In the genomic region with DNA sequence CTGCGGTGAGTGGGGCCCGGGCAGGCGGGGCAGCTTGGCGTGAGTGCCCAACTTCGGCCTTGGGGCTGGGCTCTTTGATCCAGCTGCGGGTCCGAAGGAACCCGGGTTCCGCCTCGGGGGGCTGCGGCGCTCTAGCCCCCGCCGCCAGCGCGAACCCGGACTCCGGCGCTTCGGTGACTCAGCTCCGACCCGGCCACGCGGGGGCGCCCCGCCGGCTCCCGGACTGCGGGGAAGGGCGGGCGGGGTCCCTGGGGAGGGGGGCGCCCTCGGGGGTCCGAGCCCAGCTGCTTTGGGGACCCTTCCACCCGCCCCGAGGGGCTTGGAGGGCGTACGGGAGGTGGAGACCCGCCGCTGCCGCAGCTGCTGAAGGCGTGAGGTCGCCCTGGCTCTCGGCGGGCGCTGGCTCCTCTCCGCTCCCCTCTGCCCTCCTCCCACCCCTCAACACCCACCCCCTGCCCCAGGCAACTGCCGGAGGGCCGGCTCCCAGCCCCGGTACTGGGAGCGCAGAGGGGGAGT, we compare ENCODE assay signal across 8 cellular contexts. TPM values are rescaled to one million over a fixed set of nuclear protein-coding genes. Genes with fewer than 3 reads are reported as not detected.
A peak's percentile ranks its signal among the peaks of the same experiment; 100 is the strongest.
DNase-seq lines count a peak whose midpoint lies in the region; ATAC-seq and TF ChIP-seq lines count a peak whose summit lies in the region.

No MANE protein-coding gene starts in this region.

- H3K4me2 ChIP-seq in Loucy (ENCODE audit: low read depth, low read length, poor library complexity, severe bottlenecking) (peak overlapping the region; percentile 89), fibroblast of lung (ENCODE audit: extremely low read depth, insufficient read depth, low read length) (peak overlapping the region; percentile 83), neural cell (ENCODE audit: low read length) (no peak overlapping the region)

- no peaks in the 10 kb centered on the region for H3K9me2 ChIP-seq in Loucy (replicated peaks; ENCODE audit: low read depth, low read length)
- H3K9me2 ChIP-seq in neural cell (ENCODE audit: insufficient read depth, low read length), result no peaks in the 10 kb centered on the region

- peak; percentile 22 for DNase-seq in activated T-cell treated with anti-CD3 and anti-CD28 coated beads for 4 hours
- DNase-seq in fibroblast of lung (ENCODE audit: low read depth in 2 of 2), result no peak
- DNase-seq in tibial nerve (ENCODE audit: low spot score in 2 of 2), result no peak

- H3K9me3 ChIP-seq in Loucy (ENCODE audit: insufficient read depth, low read depth, low read length) (no peaks in the 10 kb centered on the region), fibroblast of lung (ENCODE audit: control insufficient read depth, insufficient read depth, low read depth, low read length) (no peaks in the 10 kb centered on the region), neural cell (ENCODE audit: low read length) (no peaks in the 10 kb centered on the region), tibial nerve (no peaks in the 10 kb centered on the region)

- H3F3A ChIP-seq in Loucy (ENCODE audit: low read depth) (no peaks in the 10 kb centered on the region), neural cell (ENCODE audit: insufficient read depth, low read length, poor library complexity, severe bottlenecking) (no peaks in the 10 kb centered on the region)

- H3K27me3 ChIP-seq in Loucy (ENCODE audit: insufficient read depth, low read length, poor library complexity, severe bottlenecking) (no peaks in the 10 kb centered on the region), fibroblast of lung (ENCODE audit: control insufficient read depth, insufficient read depth, low read length) (no peaks in the 10 kb centered on the region), neural cell (ENCODE audit: insufficient read depth, low read depth, low read length) (peaks cover 8% of the 10 kb centered on the region), tibial nerve (no peaks in the 10 kb centered on the region)

- peaks cover 41% of the 10 kb centered on the region for H3K4me1 ChIP-seq in Loucy (ENCODE audit: insufficient read depth, low read length, poor library complexity, severe bottlenecking)
- peaks cover 8% of the 10 kb centered on the region for H3K4me1 ChIP-seq in fibroblast of lung (ENCODE audit: control insufficient read depth, extremely low read depth, insufficient read depth, low read length)
- peaks cover 0 to 41% (median 18%) of the 10 kb centered on the region in 4 donors for H3K4me1 ChIP-seq in tibial nerve

- no peak for TF ChIP-seq RAD21 in neural cell (conservative IDR thresholded peaks at IDR 0.05)

- peaks cover 49% of the 10 kb centered on the region for H3K79me2 ChIP-seq in Loucy (ENCODE audit: insufficient read depth, low read length)
- peaks cover 2% of the 10 kb centered on the region for H3K79me2 ChIP-seq in fibroblast of lung (ENCODE audit: control insufficient read depth, insufficient read depth, low read length)
- H3K79me2 ChIP-seq in neural cell (replicated peaks; ENCODE audit: insufficient read depth, low read length), result no peaks in the 10 kb centered on the region

- 0% methylated on average over 26 of the region's 51 CpGs; no CpG with 5 or more reads in 1 of the 2 donors for WGBS in tibial nerve, 2 donors

- H3K4me3 ChIP-seq in Loucy (ENCODE audit: low read length, poor library complexity, severe bottlenecking), result peak overlapping the region; percentile 79
- H3K4me3 ChIP-seq in fibroblast of lung (replicated peaks in 1 of 4; ENCODE audit: control extremely low read depth in 1 of 4, insufficient read depth in 1 of 4, low read depth in 3 of 4, low read length in 4 of 4), result peak overlapping the region; percentile 47 to 68 (median 61)
- H3K4me3 ChIP-seq in neural cell (ENCODE audit: low read length), result peak overlapping the region; percentile 66
- peak overlapping the region; percentile 68 to 83 (median 82) for H3K4me3 ChIP-seq in tibial nerve

- TF ChIP-seq EP300 in neural cell (conservative IDR thresholded peaks at IDR 0.05; ENCODE audit: poor library complexity, severe bottlenecking), result no peak
- no peak for TF ChIP-seq EP300 in tibial nerve (IDR thresholded peaks at IDR 0.05)

- peak; percentile 89 for TF ChIP-seq CTCF in 22Rv1 (IDR thresholded peaks at IDR 0.05)
- TF ChIP-seq CTCF in Loucy (conservative IDR thresholded peaks at IDR 0.05; ENCODE audit: low read length), result peak; percentile 59
- TF ChIP-seq CTCF in fibroblast of lung (conservative IDR thresholded peaks at IDR 0.05 in 1 of 2, IDR thresholded peaks at IDR 0.05 in 1 of 2; ENCODE audit: low read depth in 1 of 2, low read length in 2 of 2), result peak in 1 of 2 donors; percentile 30
- peak; percentile 64 for TF ChIP-seq CTCF in neural cell (IDR thresholded peaks at IDR 0.05; ENCODE audit: poor library complexity, severe bottlenecking)
- TF ChIP-seq CTCF in tibial nerve (IDR thresholded peaks at IDR 0.05), result peak; percentile 58 to 79 (median 74)

- H3K9ac ChIP-seq in Loucy (ENCODE audit: low read depth, low read length, poor library complexity, severe bottlenecking) (peak overlapping the region; percentile 78), fibroblast of lung (ENCODE audit: insufficient read depth, low read length) (peak overlapping the region; percentile 68), neural cell (ENCODE audit: low read length) (peak overlapping the region; percentile 61)

- H3K27ac ChIP-seq in 22Rv1 (no peak overlapping the region), fibroblast of lung (ENCODE audit: insufficient read depth, low read length) (no peak overlapping the region), neural cell (ENCODE audit: low read length) (no peak overlapping the region), tibial nerve (peak overlapping the region; percentile 79 to 88 (median 85))

- TF ChIP-seq POLR2A in tibial nerve (IDR thresholded peaks at IDR 0.05), result no peak

- ATAC-seq in GM18867 (IDR thresholded peaks at IDR 0.05; ENCODE audit: unreplicated experiment) (peak; percentile 40), GM19035 (IDR thresholded peaks at IDR 0.05; ENCODE audit: unreplicated experiment) (no peak)

- H3K36me3 ChIP-seq in Loucy (ENCODE audit: insufficient read depth, low read length) (no peaks in the 10 kb centered on the region), fibroblast of lung (ENCODE audit: control insufficient read depth, insufficient read depth, low read length) (no peaks in the 10 kb centered on the region), neural cell (ENCODE audit: insufficient read depth, low read length) (no peaks in the 10 kb centered on the region), tibial nerve (peaks cover 0 to 5% (median 0%) of the 10 kb centered on the region in 3 donors)

- peak overlapping the region; percentile 54; the same call in 1 of the 2 replicates for H2AFZ ChIP-seq in Loucy (ENCODE audit: low read length)
- H2AFZ ChIP-seq in fibroblast of lung (ENCODE audit: low read length), result peak overlapping the region; percentile 48
- H2AFZ ChIP-seq in neural cell (ENCODE audit: low read depth, low read length), result no peak overlapping the region

- H4K20me1 ChIP-seq in Loucy (ENCODE audit: insufficient read depth, low read length, poor library complexity, severe bottlenecking) (peaks cover 3% of the 10 kb centered on the region), fibroblast of lung (ENCODE audit: control insufficient read depth, extremely low read depth, insufficient read depth, low read length) (no peaks in the 10 kb centered on the region), neural cell (ENCODE audit: insufficient read depth) (no peaks in the 10 kb centered on the region)

TF ChIP-seq in neural cell, 6 proteins besides CTCF, POLR2A, EP300 and RAD21:
- TF ChIP-seq SMC3 (conservative IDR thresholded peaks at IDR 0.05; ENCODE audit: poor library complexity), result peak; percentile 24
- TF ChIP-seq MXI1 (conservative IDR thresholded peaks at IDR 0.05; ENCODE audit: poor library complexity, severe bottlenecking), result no peak

RNA-seq across cellular contexts. Expression of a gene that starts 0.5 kb away (rescaled TPM):
- total RNA-seq in fibroblast of lung, result 14.6 and 20.5 TPM in 2 replicates
- 39.6 and 42.0 TPM in 2 replicates for polyA plus RNA-seq in fibroblast of lung
- polyA plus RNA-seq in fibroblast of lung (2012), result 36.1 and 37.6 TPM in 2 replicates
- 55.2 and 78.1 TPM in 2 replicates for polyA minus RNA-seq in fibroblast of lung (ENCODE audit: low replicate concordance)
- 16.4 and 18.6 TPM in 2 replicates for polyA plus RNA-seq in neural cell
- polyA minus RNA-seq in neural cell, result 10.5 and 11.6 TPM in 2 replicates
- total RNA-seq in tibial nerve, result 10 to 100 TPM; 32.7 to 58.8 (median 46.0) TPM

Comparison
In these comparisons a context has a peak if more than half of its experiments do, and no peak if none do; other contexts are left out.
1. H3K27ac ChIP-seq: peak in tibial nerve (4 of 4); none in 22Rv1 (single experiment), fibroblast of lung (single experiment) and neural cell (single experiment).
2. Peak in every context shown above with its lines, with median percentiles within 50 percentile points of each other: H3K4me3 ChIP-seq and H3K9ac ChIP-seq.